Comparison of ENCODE assay signal across 10 cellular contexts in the genomic region with DNA sequence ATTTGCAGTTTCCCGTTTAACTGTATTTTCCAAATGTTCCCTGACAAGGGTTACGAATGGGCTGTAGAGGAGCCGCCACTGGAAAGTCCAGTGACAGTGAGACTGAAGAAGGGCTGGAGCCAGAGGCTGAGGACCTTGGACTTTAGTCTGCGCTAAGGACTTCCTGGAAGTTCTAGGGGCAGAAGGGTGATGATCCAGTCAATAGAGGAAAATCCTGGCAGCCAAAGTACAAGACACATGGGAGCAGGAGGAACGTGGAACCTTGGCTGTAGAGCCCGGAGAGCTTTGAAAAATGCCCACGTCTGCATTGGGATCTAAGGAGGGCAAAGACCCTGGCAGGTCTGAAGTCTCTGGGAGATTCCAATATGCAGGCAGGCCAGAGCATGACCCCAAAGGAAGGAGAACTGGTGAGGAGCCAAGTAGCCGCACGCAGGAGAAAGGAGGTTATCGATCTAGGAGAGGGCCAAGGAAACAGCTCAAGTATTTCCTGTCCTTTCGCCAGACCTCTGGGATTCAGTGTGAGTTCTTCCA. TPM values are rescaled to one million over a fixed set of nuclear protein-coding genes. Genes with fewer than 3 reads are reported as not detected.
DNase-seq lines count a peak whose midpoint lies in the region; ATAC-seq and TF ChIP-seq lines count a peak whose summit lies in the region.
"Had no signal": no experiment of that assay in that cellular context is flagged by ENCODE, and none has a peak within 500 bp of the region (broad histone marks: within the 10 kb centered on the region; RNA-seq: fewer than 3 reads in every experiment).

No MANE protein-coding gene starts in this region.

- peaks cover 5% of the 10 kb centered on the region for H3K9me3 Mint-ChIP-seq in activated CD4-positive, alpha-beta T cell treated with anti-CD3 and anti-CD28 coated beads, Interleukin-2, amount 10 ng/mL, durations not matched to agents 24 days and 14 days
- H3K9me3 Mint-ChIP-seq in activated naive CD8-positive, alpha-beta T cell treated with anti-CD3 and anti-CD28 coated beads, Interleukin-2, amount 10 ng/mL, durations not matched to agents 7 days and 5 days, result peaks cover 4% of the 10 kb centered on the region
- H3K9me3 Mint-ChIP-seq in immature natural killer cell, result no peaks in the 10 kb centered on the region

- no peak for ATAC-seq in activated naive CD8-positive, alpha-beta T cell treated with anti-CD3 and anti-CD28 coated beads, Interleukin-2, amount 10 ng/mL, durations not matched to agents 7 days and 5 days (ENCODE audit: low read depth)
- ATAC-seq in HG03460 (IDR thresholded peaks at IDR 0.05; ENCODE audit: unreplicated experiment), result no peak

- WGBS in stomach, 5 donors, result 69 to 81% (median 73%) methylated on average over 11 of the region's 11 CpGs

- peaks cover 0 to 18% (median 11%) of the 10 kb centered on the region in 4 donors for H3K36me3 ChIP-seq in stomach

- no peaks in the 10 kb centered on the region for H3K27me3 Mint-ChIP-seq in activated CD4-positive, alpha-beta T cell treated with anti-CD3 and anti-CD28 coated beads, Interleukin-2, amount 10 ng/mL, durations not matched to agents 24 days and 14 days
- H3K27me3 Mint-ChIP-seq in activated naive CD8-positive, alpha-beta T cell treated with anti-CD3 and anti-CD28 coated beads, Interleukin-2, amount 10 ng/mL, durations not matched to agents 7 days and 5 days, result no peaks in the 10 kb centered on the region
- H3K27me3 Mint-ChIP-seq in immature natural killer cell (ENCODE audit: low read depth in 3 of 3), result peaks cover 10 to 48% (median 45%) of the 10 kb centered on the region in 3 donors

- H3K4me1 Mint-ChIP-seq in activated CD4-positive, alpha-beta T cell treated with anti-CD3 and anti-CD28 coated beads, Interleukin-2, amount 10 ng/mL, durations not matched to agents 24 days and 14 days, result peaks cover 89% of the 10 kb centered on the region
- peaks cover 76% of the 10 kb centered on the region for H3K4me1 Mint-ChIP-seq in activated naive CD8-positive, alpha-beta T cell treated with anti-CD3 and anti-CD28 coated beads, Interleukin-2, amount 10 ng/mL, durations not matched to agents 7 days and 5 days
- H3K4me1 Mint-ChIP-seq in immature natural killer cell, result peaks cover 99 to 100% of the 10 kb centered on the region in 2 donors

- intact Hi-C loops in activated CD4-positive, alpha-beta T cell treated with anti-CD3 and anti-CD28 coated beads, Interleukin-2, amount 10 ng/mL, durations not matched to agents 24 days and 14 days (cut with micrococcal nuclease), result no loop called here
- intact Hi-C loops in stomach (cut with DNase I; ENCODE audit: low total_unique reads), result no loop called here

- no peak overlapping the region for H3K4me3 ChIP-seq in stomach

- no peak for DNase-seq in activated CD4-positive, alpha-beta T cell treated with anti-CD3 and anti-CD28 coated beads, Interleukin-2, amount 10 ng/mL, durations not matched to agents 24 days and 14 days
- DNase-seq in activated CD4-positive, alpha-beta T cell treated with anti-CD3 and anti-CD28 coated beads, Interleukin-2, amount 50 U/mL, for 1 hour, result no peak
- DNase-seq in activated naive CD8-positive, alpha-beta T cell treated with anti-CD3 and anti-CD28 coated beads, Interleukin-2, amount 10 ng/mL, durations not matched to agents 7 days and 5 days, result no peak
- no peak for DNase-seq in immature natural killer cell
- no peak for DNase-seq in stomach
- DNase-seq in NCI-H345 treated with DMSO at 0.1 percent for 48 hours (lab: John Stamatoyannopoulos, UW; ENCODE audit: unreplicated experiment), result no peak
- DNase-seq in AG20443 (ENCODE audit: low spot score), result no peak
- DNase-seq: ACHN; activated effector memory CD4-positive, alpha-beta T cell treated with anti-CD3 and anti-CD28 coated beads, Interleukin-2, amount 50 U/mL, for 16 hours had no signal

- peak overlapping the region; percentile 48 for H3K4me3 Mint-ChIP-seq in activated CD4-positive, alpha-beta T cell treated with anti-CD3 and anti-CD28 coated beads, Interleukin-2, amount 10 ng/mL, durations not matched to agents 24 days and 14 days
- H3K4me3 Mint-ChIP-seq in activated naive CD8-positive, alpha-beta T cell treated with anti-CD3 and anti-CD28 coated beads, Interleukin-2, amount 10 ng/mL, durations not matched to agents 7 days and 5 days, result no peak overlapping the region
- H3K4me3 Mint-ChIP-seq in immature natural killer cell, result peak overlapping the region; percentile 50 to 86 (median 59)

- TF ChIP-seq CTCF in stomach (IDR thresholded peaks at IDR 0.05), result no peak

- H3K27ac ChIP-seq in stomach, result peak overlapping the region in 4 of 5 donors; percentile 82 to 91 (median 90)

- POLR2A ChIA-PET in activated naive CD8-positive, alpha-beta T cell treated with anti-CD3 and anti-CD28 coated beads, Interleukin-2, amount 10 ng/mL, durations not matched to agents 7 days and 5 days (lab: Charles Lee), result interaction anchor here (1.2 kb wide), 1 partner anchor 29 kb away, joined by 3 read pairs; a partner anchor contains a TSS

- no peak for TF ChIP-seq EP300 in stomach (IDR thresholded peaks at IDR 0.05)

- H3K9me3 ChIP-seq in stomach, result no peaks in the 10 kb centered on the region

- no peak for TF ChIP-seq POLR2A in stomach (IDR thresholded peaks at IDR 0.05)

- peaks cover 80 to 99% (median 83%) of the 10 kb centered on the region in 4 donors for H3K4me1 ChIP-seq in stomach

- H3K27ac Mint-ChIP-seq in activated CD4-positive, alpha-beta T cell treated with anti-CD3 and anti-CD28 coated beads, Interleukin-2, amount 10 ng/mL, durations not matched to agents 24 days and 14 days, result peak overlapping the region; percentile 79
- peak overlapping the region; percentile 95 for H3K27ac Mint-ChIP-seq in activated naive CD8-positive, alpha-beta T cell treated with anti-CD3 and anti-CD28 coated beads, Interleukin-2, amount 10 ng/mL, durations not matched to agents 7 days and 5 days
- H3K27ac Mint-ChIP-seq in immature natural killer cell, result peak overlapping the region; percentile 97 to 100 (median 98)

- peaks cover 58% of the 10 kb centered on the region for H3K36me3 Mint-ChIP-seq in activated CD4-positive, alpha-beta T cell treated with anti-CD3 and anti-CD28 coated beads, Interleukin-2, amount 10 ng/mL, durations not matched to agents 24 days and 14 days (ENCODE audit: low read depth)
- H3K36me3 Mint-ChIP-seq in activated naive CD8-positive, alpha-beta T cell treated with anti-CD3 and anti-CD28 coated beads, Interleukin-2, amount 10 ng/mL, durations not matched to agents 7 days and 5 days, result peaks cover 57% of the 10 kb centered on the region
- peaks cover 24 to 53% (median 35%) of the 10 kb centered on the region in 3 donors for H3K36me3 Mint-ChIP-seq in immature natural killer cell

- no peaks in the 10 kb centered on the region for H3K27me3 ChIP-seq in stomach

RNA-seq across cellular contexts. Expression of a gene that starts 28.5 kb away (rescaled TPM):
- total RNA-seq in activated CD4-positive, alpha-beta T cell treated with anti-CD3 and anti-CD28 coated beads, Interleukin-2, amount 10 ng/mL, durations not matched to agents 24 days and 14 days, result 60.2 and 63.1 TPM in 2 replicates
- total RNA-seq in activated naive CD8-positive, alpha-beta T cell treated with anti-CD3 and anti-CD28 coated beads, Interleukin-2, amount 10 ng/mL, durations not matched to agents 7 days and 5 days, result 100 to 1,000 TPM; 138 to 148 TPM
- 100 to 1,000 TPM; 187 to 403 (median 297) TPM for polyA plus RNA-seq in immature natural killer cell
- 100 to 1,000 TPM in 1 of 5 donors, 10 to 100 TPM in 4; 30.4 to 407 (median 43.8) TPM for total RNA-seq in stomach
- 10 to 100 TPM in 1 of 3 donors, 1 to 10 TPM in 2; 7.9 to 16.8 (median 8.1) TPM for polyA plus RNA-seq in stomach
